8 cellular contexts compared by ENCODE assay signal in genomic region chr17:32928527-32929287, GRCh38. TPM values are rescaled to one million over a fixed set of nuclear protein-coding genes. Genes with fewer than 3 reads are reported as not detected.
A peak's percentile ranks its signal among the peaks of the same experiment; 100 is the strongest.
DNase-seq lines count a peak whose midpoint lies in the region; ATAC-seq, FAIRE-seq and TF ChIP-seq lines count a peak whose summit lies in the region.

No MANE protein-coding gene starts in this region.

- peak; percentile 32 for DNase-seq in KBM-7
- DNase-seq in bronchial epithelial cell (ENCODE audit: low read depth): no peak
- DNase-seq in thoracic aorta (ENCODE audit: low spot score): no peak
- DNase-seq in endothelial cell (ENCODE audit: low spot score): no peak
- no peak for DNase-seq in cerebellar nuclear complex (lab: John Stamatoyannopoulos, UW)
- DNase-seq in activated T-helper 2 cell treated with anti-CD3 and anti-CD28 coated beads, Interferon-gamma antibody, Interleukin-2, Interleukin-4, amounts not matched to agents 10 μg/mL and 5 μg/mL and 100 μg/mL, durations not matched to agents 14 hours and 24 hours and 36 hours (ENCODE audit: low spot score): no peak
- no peak for DNase-seq in activated gamma-delta T cell treated with Interleukin-2 at 50 U/mL for 16 hours

- no peaks in the 10 kb centered on the region for H3K36me3 ChIP-seq in bronchial epithelial cell (ENCODE audit: control insufficient read depth, insufficient read depth, low read length)
- H3K36me3 ChIP-seq in thoracic aorta: peaks cover 12% of the 10 kb centered on the region

- H3K27me3 ChIP-seq in bronchial epithelial cell (ENCODE audit: control insufficient read depth, insufficient read depth, low read length) (no peaks in the 10 kb centered on the region), layer of hippocampus (ENCODE audit: control insufficient read depth, insufficient read depth, low read length) (peaks cover 2% of the 10 kb centered on the region), thoracic aorta (replicated peaks; ENCODE audit: insufficient read depth) (no peaks in the 10 kb centered on the region)

- H3K4me3 ChIP-seq in bronchial epithelial cell (ENCODE audit: low read depth, low read length) (peak overlapping the region; percentile 40), thoracic aorta (peak overlapping the region; percentile 85)

- H3K36me3 Mint-ChIP-seq in endothelial cell (ENCODE audit: low read depth, unreplicated experiment): peaks cover 2% of the 10 kb centered on the region
- no peaks in the 10 kb centered on the region for H3K36me3 Mint-ChIP-seq in activated T-helper 2 cell treated with anti-CD3 and anti-CD28 coated beads, Interferon-gamma antibody, Interleukin-2, Interleukin-4, amounts not matched to agents 10 μg/mL and 5 μg/mL and 100 μg/mL, durations not matched to agents 14 hours and 24 hours and 36 hours (ENCODE audit: low read depth)

- H3K27ac ChIP-seq in layer of hippocampus (ENCODE audit: low read depth, low read length): peak overlapping the region; percentile 98
- H3K27ac ChIP-seq in thoracic aorta: peak overlapping the region; percentile 77 to 87

- H3K4me1 ChIP-seq in thoracic aorta (ENCODE audit: control insufficient read depth in 1 of 2, low read depth in 2 of 2): peaks cover 8 to 21% of the 10 kb centered on the region in 2 donors

- peaks cover 2% of the 10 kb centered on the region for H3K27me3 Mint-ChIP-seq in endothelial cell (ENCODE audit: unreplicated experiment)
- peaks cover 27% of the 10 kb centered on the region for H3K27me3 Mint-ChIP-seq in activated T-helper 2 cell treated with anti-CD3 and anti-CD28 coated beads, Interferon-gamma antibody, Interleukin-2, Interleukin-4, amounts not matched to agents 10 μg/mL and 5 μg/mL and 100 μg/mL, durations not matched to agents 14 hours and 24 hours and 36 hours (ENCODE audit: low read depth)

- in situ Hi-C loops in KBM-7 (cut with MboI; ENCODE audit: low pct_unique_long_range_greater_than_20kb, low sequenced_read_pairs): no loop called here

- ATAC-seq in thoracic aorta (ENCODE audit: insufficient number of reproducible peaks, low FRiP score, low read depth): no peak

- H3K4me3 Mint-ChIP-seq in endothelial cell (ENCODE audit: unreplicated experiment): no peak overlapping the region
- no peak overlapping the region for H3K4me3 Mint-ChIP-seq in activated T-helper 2 cell treated with anti-CD3 and anti-CD28 coated beads, Interferon-gamma antibody, Interleukin-2, Interleukin-4, amounts not matched to agents 10 μg/mL and 5 μg/mL and 100 μg/mL, durations not matched to agents 14 hours and 24 hours and 36 hours (ENCODE audit: low read depth)

- H3K4me1 Mint-ChIP-seq in endothelial cell (ENCODE audit: unreplicated experiment): no peaks in the 10 kb centered on the region
- H3K4me1 Mint-ChIP-seq in activated T-helper 2 cell treated with anti-CD3 and anti-CD28 coated beads, Interferon-gamma antibody, Interleukin-2, Interleukin-4, amounts not matched to agents 10 μg/mL and 5 μg/mL and 100 μg/mL, durations not matched to agents 14 hours and 24 hours and 36 hours (ENCODE audit: low read depth): peaks cover 2% of the 10 kb centered on the region

- no peak overlapping the region for H3K27ac Mint-ChIP-seq in endothelial cell (ENCODE audit: unreplicated experiment)
- no peak overlapping the region for H3K27ac Mint-ChIP-seq in activated T-helper 2 cell treated with anti-CD3 and anti-CD28 coated beads, Interferon-gamma antibody, Interleukin-2, Interleukin-4, amounts not matched to agents 10 μg/mL and 5 μg/mL and 100 μg/mL, durations not matched to agents 14 hours and 24 hours and 36 hours

- H3K9me3 ChIP-seq in thoracic aorta: no peaks in the 10 kb centered on the region

- intact Hi-C loops in activated T-helper 2 cell treated with anti-CD3 and anti-CD28 coated beads, Interferon-gamma antibody, Interleukin-2, Interleukin-4, amounts not matched to agents 10 μg/mL and 5 μg/mL and 100 μg/mL, durations not matched to agents 14 hours and 24 hours and 36 hours (cut with micrococcal nuclease): loop anchor here (2.0 kb wide), 1 partner anchor 14 kb away; no protein-coding TSS in a partner anchor

- FAIRE-seq in bronchial epithelial cell (lab: Jason Lieb, UNC): peak; percentile 73

- TF ChIP-seq CTCF in bronchial epithelial cell (IDR thresholded peaks at IDR 0.05; ENCODE audit: insufficient read depth, low read length, severe bottlenecking) (no peak), thoracic aorta (IDR thresholded peaks at IDR 0.05) (no peak), endothelial cell (IDR thresholded peaks at IDR 0.05; ENCODE audit: unreplicated experiment) (no peak)

- no peaks in the 10 kb centered on the region for H3K9me3 Mint-ChIP-seq in endothelial cell (ENCODE audit: unreplicated experiment)
- no peaks in the 10 kb centered on the region for H3K9me3 Mint-ChIP-seq in activated T-helper 2 cell treated with anti-CD3 and anti-CD28 coated beads, Interferon-gamma antibody, Interleukin-2, Interleukin-4, amounts not matched to agents 10 μg/mL and 5 μg/mL and 100 μg/mL, durations not matched to agents 14 hours and 24 hours and 36 hours

RNA-seq across cellular contexts. Expression of gene TMEM98, which starts 0.8 kb away (rescaled TPM):
- total RNA-seq in bronchial epithelial cell: 22.4 and 32.0 TPM in 2 replicates
- total RNA-seq in thoracic aorta: 10 to 100 TPM; 85.3 to 87.1 TPM
- 84.2 TPM for total RNA-seq in endothelial cell (ENCODE audit: unreplicated experiment)
- total RNA-seq in activated T-helper 2 cell treated with anti-CD3 and anti-CD28 coated beads, Interferon-gamma antibody, Interleukin-2, Interleukin-4, amounts not matched to agents 10 μg/mL and 5 μg/mL and 100 μg/mL, durations not matched to agents 14 hours and 24 hours and 36 hours: 18.8 and 19.3 TPM in 2 replicates

RNA-seq across cellular contexts. Expression of gene MYO1D, which starts 51.8 kb away (rescaled TPM):
- 35.8 and 42.9 TPM in 2 replicates for total RNA-seq in bronchial epithelial cell
- total RNA-seq in thoracic aorta: 100 to 1,000 TPM; 257 to 370 TPM
- 26.4 TPM for total RNA-seq in endothelial cell (ENCODE audit: unreplicated experiment)
- total RNA-seq in activated T-helper 2 cell treated with anti-CD3 and anti-CD28 coated beads, Interferon-gamma antibody, Interleukin-2, Interleukin-4, amounts not matched to agents 10 μg/mL and 5 μg/mL and 100 μg/mL, durations not matched to agents 14 hours and 24 hours and 36 hours: 22.8 and 23.4 TPM in 2 replicates
